ENCODE assay signal across 17 cellular contexts in the genomic region with DNA sequence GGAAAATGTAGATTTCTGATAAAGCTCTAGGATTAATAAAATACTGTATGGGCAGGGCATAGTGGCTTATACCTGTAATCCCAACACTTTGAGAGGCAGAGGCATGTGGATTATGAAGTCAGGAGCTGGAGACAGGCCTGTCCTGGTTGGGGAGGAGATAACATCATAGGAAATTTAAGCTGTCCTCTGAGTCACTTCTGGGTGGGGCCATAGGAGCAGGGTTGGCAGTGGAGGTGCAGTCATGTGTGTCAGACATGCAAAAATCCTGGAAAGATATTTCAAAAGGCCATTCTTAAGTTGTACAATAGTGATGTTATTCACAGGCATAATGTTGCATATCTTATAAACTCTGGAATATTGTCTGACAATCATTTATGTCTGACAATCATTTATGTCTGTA.
DNase-seq lines count a peak whose midpoint lies in the region; ATAC-seq and TF ChIP-seq lines count a peak whose summit lies in the region.
"Had no signal": no experiment of that assay in that cellular context is flagged by ENCODE, and none has a peak within 500 bp of the region (broad histone marks: within the 10 kb centered on the region; RNA-seq: fewer than 3 reads in every experiment).

No MANE protein-coding gene starts in this region.

- H3K36me3 Mint-ChIP-seq in WTC11, result no peaks in the 10 kb centered on the region

- H3K36me3 ChIP-seq in RWPE2 (ENCODE audit: low read depth) (no peaks in the 10 kb centered on the region), H7 (replicated peaks; ENCODE audit: control insufficient read depth, insufficient read depth, low read length) (no peaks in the 10 kb centered on the region)
- H3K36me3 ChIP-seq: BE2C, HAP-1 had no signal

- H3K27ac ChIP-seq in RWPE2 (ENCODE audit: poor library complexity, severe bottlenecking) (no peak overlapping the region), epithelial cell of prostate (no peak overlapping the region)

- no peak overlapping the region for H3K4me3 Mint-ChIP-seq in WTC11

- peaks cover 8% of the 10 kb centered on the region for H3K9me3 Mint-ChIP-seq in WTC11

- DNase-seq in HS-5 (ENCODE audit: low read depth) (peak; percentile 9), RWPE2 (ENCODE audit: low spot score) (no peak), epithelial cell of prostate (ENCODE audit: low read depth, low spot score) (peak; percentile 2), WTC11 (ENCODE audit: low spot score) (no peak), left lobe of liver (ENCODE audit: low spot score) (no peak), H7 (no peak)
- DNase-seq: BE2C, Kasumi-1, NCI-H1417 treated with DMSO at 0.1 percent for 48 hours, NCI-H187 treated with DMSO at 0.1 percent for 48 hours, NCI-H2107, NCI-H2227 treated with DMSO at 0.1 percent for 48 hours, NCI-H510A treated with DMSO at 0.1 percent for 48 hours, OCI-M1, Right ventricle myocardium superior had no signal

- H3K27me3 ChIP-seq in RWPE2 (ENCODE audit: insufficient read depth, poor library complexity, severe bottlenecking) (no peaks in the 10 kb centered on the region), H7 (ENCODE audit: control insufficient read depth, insufficient read depth, low read length) (no peaks in the 10 kb centered on the region)
- H3K27me3 ChIP-seq: BE2C had no signal

- no peak overlapping the region for H3K27ac Mint-ChIP-seq in WTC11

- no peaks in the 10 kb centered on the region for H3K4me1 Mint-ChIP-seq in WTC11

- no peak for TF ChIP-seq CTCF in RWPE2 (IDR thresholded peaks at IDR 0.05; ENCODE audit: poor library complexity, severe bottlenecking)
- TF ChIP-seq CTCF in WTC11 (IDR thresholded peaks at IDR 0.05), result no peak

- no peaks in the 10 kb centered on the region for H3K4me1 ChIP-seq in RWPE2 (ENCODE audit: insufficient read depth, poor library complexity, severe bottlenecking)
- H3K4me1 ChIP-seq: BE2C, HAP-1 had no signal

- peak; percentile 99 for ATAC-seq in RWPE2 (ENCODE audit: low read depth)
- no peak for ATAC-seq in WTC11
- no peak for ATAC-seq in HG03095 (IDR thresholded peaks at IDR 0.05; ENCODE audit: unreplicated experiment)
- ATAC-seq in left lobe of liver, result no peak

- H3K4me3 ChIP-seq in RWPE2 (ENCODE audit: severe bottlenecking) (no peak overlapping the region), H7 (ENCODE audit: insufficient read depth, low read depth, low read length) (no peak overlapping the region)
- H3K4me3 ChIP-seq: HAP-1 had no signal

- CTCF ChIA-PET in WTC11 (lab: Charles Lee), result no interaction called here

- H3K27me3 Mint-ChIP-seq in WTC11 (ENCODE audit: low read depth), result no peaks in the 10 kb centered on the region

- H3K9me3 ChIP-seq in RWPE2 (ENCODE audit: severe bottlenecking), result no peaks in the 10 kb centered on the region
- H3K9me3 ChIP-seq: BE2C, HAP-1 had no signal

- POLR2A ChIA-PET in WTC11 (lab: Charles Lee), result no interaction called here

TF ChIP-seq in WTC11, 78 proteins besides CTCF, POLR2A, EP300 and RAD21:
- TF ChIP-seq, protein P1, sequence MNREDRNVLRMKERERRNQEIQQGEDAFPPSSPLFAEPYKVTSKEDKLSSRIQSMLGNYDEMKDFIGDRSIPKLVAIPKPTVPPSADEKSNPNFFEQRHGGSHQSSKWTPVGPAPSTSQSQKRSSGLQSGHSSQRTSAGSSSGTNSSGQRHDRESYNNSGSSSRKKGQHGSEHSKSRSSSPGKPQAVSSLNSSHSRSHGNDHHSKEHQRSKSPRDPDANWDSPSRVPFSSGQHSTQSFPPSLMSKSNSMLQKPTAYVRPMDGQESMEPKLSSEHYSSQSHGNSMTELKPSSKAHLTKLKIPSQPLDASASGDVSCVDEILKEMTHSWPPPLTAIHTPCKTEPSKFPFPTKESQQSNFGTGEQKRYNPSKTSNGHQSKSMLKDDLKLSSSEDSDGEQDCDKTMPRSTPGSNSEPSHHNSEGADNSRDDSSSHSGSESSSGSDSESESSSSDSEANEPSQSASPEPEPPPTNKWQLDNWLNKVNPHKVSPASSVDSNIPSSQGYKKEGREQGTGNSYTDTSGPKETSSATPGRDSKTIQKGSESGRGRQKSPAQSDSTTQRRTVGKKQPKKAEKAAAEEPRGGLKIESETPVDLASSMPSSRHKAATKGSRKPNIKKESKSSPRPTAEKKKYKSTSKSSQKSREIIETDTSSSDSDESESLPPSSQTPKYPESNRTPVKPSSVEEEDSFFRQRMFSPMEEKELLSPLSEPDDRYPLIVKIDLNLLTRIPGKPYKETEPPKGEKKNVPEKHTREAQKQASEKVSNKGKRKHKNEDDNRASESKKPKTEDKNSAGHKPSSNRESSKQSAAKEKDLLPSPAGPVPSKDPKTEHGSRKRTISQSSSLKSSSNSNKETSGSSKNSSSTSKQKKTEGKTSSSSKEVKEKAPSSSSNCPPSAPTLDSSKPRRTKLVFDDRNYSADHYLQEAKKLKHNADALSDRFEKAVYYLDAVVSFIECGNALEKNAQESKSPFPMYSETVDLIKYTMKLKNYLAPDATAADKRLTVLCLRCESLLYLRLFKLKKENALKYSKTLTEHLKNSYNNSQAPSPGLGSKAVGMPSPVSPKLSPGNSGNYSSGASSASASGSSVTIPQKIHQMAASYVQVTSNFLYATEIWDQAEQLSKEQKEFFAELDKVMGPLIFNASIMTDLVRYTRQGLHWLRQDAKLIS (CRISPR knock-in tag; IDR thresholded peaks at IDR 0.05; ENCODE audit: borderline replicate concordance), result no peak
- no peak for TF ChIP-seq NFE2L1 (CRISPR knock-in tag; IDR thresholded peaks at IDR 0.05)
- TF ChIP-seq, protein P2, sequence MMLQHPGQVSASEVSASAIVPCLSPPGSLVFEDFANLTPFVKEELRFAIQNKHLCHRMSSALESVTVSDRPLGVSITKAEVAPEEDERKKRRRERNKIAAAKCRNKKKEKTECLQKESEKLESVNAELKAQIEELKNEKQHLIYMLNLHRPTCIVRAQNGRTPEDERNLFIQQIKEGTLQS (CRISPR knock-in tag; conservative IDR thresholded peaks at IDR 0.05), result no peak
- no peak for TF ChIP-seq OVOL2 (CRISPR knock-in tag; IDR thresholded peaks at IDR 0.05; ENCODE audit: borderline replicate concordance)
- no peak for TF ChIP-seq ZNF671 (CRISPR knock-in tag; IDR thresholded peaks at IDR 0.05)
- no peak for TF ChIP-seq CBFB (CRISPR knock-in tag; IDR thresholded peaks at IDR 0.05; ENCODE audit: low read depth)
- no peak for TF ChIP-seq CREB1 (CRISPR knock-in tag; IDR thresholded peaks at IDR 0.05)
- TF ChIP-seq RORB (CRISPR knock-in tag; IDR thresholded peaks at IDR 0.05), result no peak
- TF ChIP-seq CREM (CRISPR knock-in tag; IDR thresholded peaks at IDR 0.05), result no peak
- no peak for TF ChIP-seq NR3C1 (CRISPR knock-in tag; conservative IDR thresholded peaks at IDR 0.05; ENCODE audit: low read depth)
- no peak for TF ChIP-seq MYBL2 (CRISPR knock-in tag; IDR thresholded peaks at IDR 0.05)

Comparison
In these comparisons a context has a peak if more than half of its experiments do, and no peak if none do; other contexts are left out.
1. DNase-seq: peak in HS-5 (single experiment) and epithelial cell of prostate (single experiment); none in RWPE2 (single experiment), WTC11 (single experiment), left lobe of liver (single experiment) and H7 (single experiment).